ENCODE assay signal across 22 cellular contexts in genomic region chr9:95757483-95757882, GRCh38.
DNase-seq lines count a peak whose midpoint lies in the region; ATAC-seq, FAIRE-seq and TF ChIP-seq lines count a peak whose summit lies in the region.
"Had no signal": no experiment of that assay in that cellular context is flagged by ENCODE, and none has a peak within 500 bp of the region (broad histone marks: within the 10 kb centered on the region; RNA-seq: fewer than 3 reads in every experiment).

No MANE protein-coding gene starts in this region.

- no peak overlapping the region for H3K56ac ChIP-seq in H1 (replicated peaks; ENCODE audit: insufficient read length, low read depth, low read length)

- FAIRE-seq in H1 (lab: Jason Lieb, UNC), result no peak

- H3K27me3 Mint-ChIP-seq in WTC11 (ENCODE audit: low read depth) (peaks cover 40% of the 10 kb centered on the region), endodermal cell (ENCODE audit: insufficient read depth) (peaks cover 29% of the 10 kb centered on the region)
- H3K27me3 Mint-ChIP-seq: activated T-cell treated with anti-CD3 and anti-CD28 coated beads, Interleukin-2, amount 50 U/mL, for 24 hours; central memory CD8-positive, alpha-beta T cell had no signal

- no peak overlapping the region for H3K4ac ChIP-seq in H1 (replicated peaks; ENCODE audit: insufficient read length, low read depth, low read length)

- no peak overlapping the region for H3K4me3 Mint-ChIP-seq in WTC11
- no peak overlapping the region for H3K4me3 Mint-ChIP-seq in endodermal cell
- H3K4me3 Mint-ChIP-seq: activated CD4-positive, alpha-beta memory T cell treated with anti-CD3 and anti-CD28 coated beads, Interleukin-2, amount 10 ng/mL, durations not matched to agents 7 days and 5 days; activated naive CD8-positive, alpha-beta T cell treated with anti-CD3 and anti-CD28 coated beads, Interleukin-2, amount 10 ng/mL, durations not matched to agents 7 days and 5 days; activated T-cell treated with anti-CD3 and anti-CD28 coated beads, Interleukin-2, amount 50 U/mL, for 24 hours; CD14-positive monocyte; central memory CD8-positive, alpha-beta T cell had no signal

- H3K79me2 ChIP-seq in H1 (ENCODE audit: control insufficient read depth in 1 of 2, insufficient read depth in 2 of 2, low read length in 2 of 2), result no peaks in the 10 kb centered on the region

- 89% methylated on average over 5 of the region's 5 CpGs for WGBS in right cardiac atrium
- WGBS in H1 (ENCODE audit: extremely low coverage in 1 of 2, insufficient coverage in 1 of 2, insufficient read length in 1 of 2, insufficient replicate concordance in 2 of 2, low coverage in 1 of 2, low lambda C conversion rate in 2 of 2, missing lambda C conversion rate in 1 of 2), 2 experiments, result 89% methylated on average over 5 of the region's 5 CpGs; no CpG with 5 or more reads in 1 of the 2 experiments
- 88 to 95% methylated on average over 5 of the region's 5 CpGs for WGBS in sigmoid colon, 2 donors
- 87 to 93% methylated on average over 5 of the region's 5 CpGs for WGBS in endodermal cell (ENCODE audit: insufficient coverage in 1 of 2, insufficient read length in 1 of 2), 2 experiments

- H3K23me2 ChIP-seq in H1 (ENCODE audit: low read depth, low read length), result no peaks in the 10 kb centered on the region; the same call in 1 of the 2 replicates

- TF ChIP-seq POLR2A in H1 (IDR thresholded peaks at IDR 0.05; ENCODE audit: control extremely low read depth in 1 of 2, low read depth in 2 of 2, low read length in 2 of 2) (no peak), sigmoid colon (IDR thresholded peaks at IDR 0.05) (no peak)

- H4K20me1 ChIP-seq in H1 (replicated peaks in 1 of 2; ENCODE audit: control insufficient read depth in 1 of 2, insufficient read depth in 2 of 2, low read length in 2 of 2), result no peaks in the 10 kb centered on the region

- H4K5ac ChIP-seq in H1 (ENCODE audit: insufficient read length, low read depth, low read length), result no peak overlapping the region

- H3K27ac ChIP-seq in right cardiac atrium (ENCODE audit: low read length) (peak overlapping the region; percentile 36), H1 (ENCODE audit: low read depth, low read length) (no peak overlapping the region), sigmoid colon (peak overlapping the region; percentile 4 to 59 (median 32)), endodermal cell (ENCODE audit: low read depth, low read length) (no peak overlapping the region)

- peak overlapping the region; percentile 15; the same call in 1 of the 2 replicates for H2BK20ac ChIP-seq in H1 (ENCODE audit: low read length)

- CTCF ChIA-PET in H1 (lab: Charles Lee; ENCODE audit: partially characterized antibody), result interaction anchor here (0.9 to 2.4 kb wide), 4 partner anchors 9 to 307 kb away, joined by 3 to 8 read pairs (median 4); no protein-coding TSS in a partner anchor
- CTCF ChIA-PET in WTC11 (lab: Charles Lee), result interaction anchor here (0.9 to 4.4 kb wide), 4 partner anchors 9 to 150 kb away, joined by 3 to 24 read pairs (median 4); no protein-coding TSS in a partner anchor

- H2AFZ ChIP-seq in H1 (ENCODE audit: low read length), result no peak overlapping the region

- TF ChIP-seq RAD21 in H1 (IDR thresholded peaks at IDR 0.05 in 1 of 2, conservative IDR thresholded peaks at IDR 0.05 in 1 of 2; ENCODE audit: low read depth in 2 of 2, low read length in 2 of 2), result no peak

- no peak overlapping the region for H2AK5ac ChIP-seq in H1 (ENCODE audit: low read depth, low read length)

- DNase-seq in right cardiac atrium, result no peak
- no peak for DNase-seq in cardiac septum (ENCODE audit: low spot score)
- DNase-seq in H1 (ENCODE audit: low read depth in 1 of 2, low spot score in 2 of 2), result no peak
- no peak for DNase-seq in sigmoid colon
- DNase-seq in WTC11 (ENCODE audit: low spot score), result no peak
- no peak for DNase-seq in endodermal cell
- DNase-seq in NCI-H748 (lab: John Stamatoyannopoulos, UW; ENCODE audit: unreplicated experiment), result no peak
- no peak for DNase-seq in activated CD4-positive, CD25-positive, alpha-beta regulatory T cell (lab: John Stamatoyannopoulos, UW)
- DNase-seq: ACHN; activated CD4-positive, alpha-beta memory T cell treated with anti-CD3 and anti-CD28 coated beads, Interleukin-2, amount 10 ng/mL, durations not matched to agents 7 days and 5 days; activated naive CD8-positive, alpha-beta T cell treated with anti-CD3 and anti-CD28 coated beads, Interleukin-2, amount 10 ng/mL, durations not matched to agents 7 days and 5 days; activated T-cell treated with anti-CD3 and anti-CD28 coated beads, Interleukin-2, amount 50 U/mL, for 24 hours; DMS153; effector memory CD4-positive, alpha-beta T cell; islet precursor cell; midbrain; NCI-H1417 treated with DMSO at 0.1 percent for 48 hours; stimulated activated CD4-positive, alpha-beta T cell treated with anti-CD3 and anti-CD28 coated beads, Interleukin-2, amount 100 ng/mL, for 48 hours; T-helper 1 cell had no signal

- H2BK15ac ChIP-seq in H1 (ENCODE audit: low read length), result no peak overlapping the region

- no peak overlapping the region for H3K9ac ChIP-seq in H1 (replicated peaks in 1 of 4; ENCODE audit: extremely low read depth in 1 of 4, low read depth in 3 of 4, low read length in 3 of 4)
- H3K9ac ChIP-seq in endodermal cell (ENCODE audit: extremely low read depth, low read length, poor library complexity, severe bottlenecking), result no peak overlapping the region

- H4K8ac ChIP-seq in H1 (ENCODE audit: extremely low read depth, insufficient read depth, low read length), result no peak overlapping the region

- H3K27ac Mint-ChIP-seq in WTC11 (no peak overlapping the region), endodermal cell (no peak overlapping the region)
- H3K27ac Mint-ChIP-seq: activated CD4-positive, alpha-beta memory T cell treated with anti-CD3 and anti-CD28 coated beads, Interleukin-2, amount 10 ng/mL, durations not matched to agents 7 days and 5 days; activated naive CD8-positive, alpha-beta T cell treated with anti-CD3 and anti-CD28 coated beads, Interleukin-2, amount 10 ng/mL, durations not matched to agents 7 days and 5 days; activated T-cell treated with anti-CD3 and anti-CD28 coated beads, Interleukin-2, amount 50 U/mL, for 24 hours; CD14-positive monocyte had no signal

- no peak overlapping the region for H3K4me2 ChIP-seq in H1 (ENCODE audit: insufficient read depth in 1 of 2, low read depth in 2 of 2, low read length in 2 of 2)

- no peak overlapping the region for H2BK12ac ChIP-seq in H1 (ENCODE audit: low read depth, low read length)

- no peak overlapping the region for H3K23ac ChIP-seq in H1 (ENCODE audit: insufficient read length)

- peaks cover 52% of the 10 kb centered on the region for H3K4me1 Mint-ChIP-seq in WTC11
- peaks cover 32% of the 10 kb centered on the region for H3K4me1 Mint-ChIP-seq in endodermal cell
- H3K4me1 Mint-ChIP-seq: CD14-positive monocyte had no signal

- TF ChIP-seq EP300 in H1 (IDR thresholded peaks at IDR 0.05; ENCODE audit: borderline replicate concordance in 1 of 2, low read depth in 2 of 2, low read length in 2 of 2), result no peak
- TF ChIP-seq EP300 in sigmoid colon (IDR thresholded peaks at IDR 0.05), result no peak

- TF ChIP-seq CTCF in H1 (IDR thresholded peaks at IDR 0.05; ENCODE audit: control extremely low read depth in 1 of 3, insufficient read depth in 1 of 3, low read depth in 1 of 3, low read length in 3 of 3) (no peak), sigmoid colon (IDR thresholded peaks at IDR 0.05) (no peak), WTC11 (IDR thresholded peaks at IDR 0.05) (no peak), endodermal cell (conservative IDR thresholded peaks at IDR 0.05) (no peak)

- no peak overlapping the region for H2BK120ac ChIP-seq in H1 (replicated peaks; ENCODE audit: low read depth, low read length)

- no peak overlapping the region for H4K91ac ChIP-seq in H1 (replicated peaks; ENCODE audit: insufficient read length, low read length)

- POLR2A ChIA-PET in H1 (lab: Charles Lee; ENCODE audit: partially characterized antibody) (interaction anchor here (0.6 to 3.3 kb wide), 4 partner anchors 10 to 118 kb away, joined by 3 to 14 read pairs (median 3); partner anchors contain the start of gene ERCC6L2), WTC11 (lab: Charles Lee) (interaction anchor here (0.6 to 1.5 kb wide), 2 partner anchors 13 to 108 kb away, joined by 4 read pairs; no protein-coding TSS in a partner anchor)

- H3K27me3 ChIP-seq in right cardiac atrium (ENCODE audit: control insufficient read depth, insufficient read depth) (no peaks in the 10 kb centered on the region), H1 (replicated peaks in 1 of 4; ENCODE audit: control insufficient read depth in 3 of 4, extremely low read depth in 1 of 4, insufficient read depth in 3 of 4, low read length in 3 of 4) (peaks cover 0 to 25% (median 16%) of the 10 kb centered on the region in 4 experiments; a peak in 5 of 7 replicates), sigmoid colon (peaks cover 0 to 3% (median 0%) of the 10 kb centered on the region in 3 donors), endodermal cell (ENCODE audit: control insufficient read depth, insufficient read depth, low read length, poor library complexity, severe bottlenecking) (peaks cover 36% of the 10 kb centered on the region)

- no peak overlapping the region for H2BK5ac ChIP-seq in H1 (ENCODE audit: low read depth, low read length)

- H3K36me3 Mint-ChIP-seq in WTC11, result no peaks in the 10 kb centered on the region
- H3K36me3 Mint-ChIP-seq in endodermal cell (ENCODE audit: low read depth), result no peaks in the 10 kb centered on the region
- H3K36me3 Mint-ChIP-seq: activated naive CD8-positive, alpha-beta T cell treated with anti-CD3 and anti-CD28 coated beads, Interleukin-2, amount 10 ng/mL, durations not matched to agents 7 days and 5 days; CD14-positive monocyte had no signal

- no peak overlapping the region for H3K14ac ChIP-seq in H1 (ENCODE audit: insufficient read length)

- peaks cover 7% of the 10 kb centered on the region for H3K4me1 ChIP-seq in right cardiac atrium (ENCODE audit: control insufficient read depth, insufficient read depth, low read length)
- H3K4me1 ChIP-seq in H1 (replicated peaks in 1 of 4; ENCODE audit: control insufficient read depth in 3 of 4, insufficient read depth in 4 of 4, low read length in 3 of 4), result peaks cover 24 to 42% (median 27%) of the 10 kb centered on the region in 4 experiments
- H3K4me1 ChIP-seq in sigmoid colon, result peaks cover 0 to 29% (median 23%) of the 10 kb centered on the region in 4 donors
- H3K4me1 ChIP-seq in endodermal cell (ENCODE audit: control insufficient read depth, insufficient read depth, low read length), result peaks cover 11% of the 10 kb centered on the region

- intact Hi-C loops in right cardiac atrium (cut with DNase I) (loop anchor here in 1 of 4 donors (5.0 kb wide), 1 partner anchor 35 kb away; no protein-coding TSS in a partner anchor), cardiac septum (cut with DNase I) (no loop called here), sigmoid colon (cut with DNase I) (no loop called here)

- H3K36me3 ChIP-seq in H1 (ENCODE audit: control insufficient read depth in 2 of 4, insufficient read depth in 4 of 4, low read length in 3 of 4) (no peaks in the 10 kb centered on the region), sigmoid colon (no peaks in the 10 kb centered on the region), endodermal cell (ENCODE audit: control insufficient read depth, insufficient read depth, low read length) (no peaks in the 10 kb centered on the region)

- no peaks in the 10 kb centered on the region for H3K9me3 ChIP-seq in right cardiac atrium (ENCODE audit: control insufficient read depth, low read length)
- H3K9me3 ChIP-seq in H1 (ENCODE audit: insufficient read depth in 2 of 2, low read depth in 1 of 2, low read length in 1 of 2), result no peaks in the 10 kb centered on the region
- no peaks in the 10 kb centered on the region for H3K9me3 ChIP-seq in sigmoid colon
- H3K9me3 ChIP-seq in endodermal cell (ENCODE audit: control insufficient read depth, low read length), result no peaks in the 10 kb centered on the region

- ATAC-seq in right cardiac atrium, result no peak
- ATAC-seq in WTC11, result no peak
- ATAC-seq: HCT116 had no signal

- H3K79me1 ChIP-seq in H1 (ENCODE audit: low read depth, low read length), result no peaks in the 10 kb centered on the region

- no peak overlapping the region for H3K18ac ChIP-seq in H1 (ENCODE audit: extremely low read depth, low read length)

- H3K4me3 ChIP-seq in right cardiac atrium (ENCODE audit: low read length) (no peak overlapping the region), H1 (ENCODE audit: extremely low read depth in 1 of 4, insufficient read depth in 2 of 4, low read depth in 3 of 4, low read length in 4 of 4) (no peak overlapping the region), sigmoid colon (no peak overlapping the region), endodermal cell (ENCODE audit: low read length) (no peak overlapping the region)

- H3K9me3 Mint-ChIP-seq in WTC11, result no peaks in the 10 kb centered on the region
- H3K9me3 Mint-ChIP-seq in endodermal cell, result no peaks in the 10 kb centered on the region
- H3K9me3 Mint-ChIP-seq: activated CD4-positive, alpha-beta memory T cell treated with anti-CD3 and anti-CD28 coated beads, Interleukin-2, amount 10 ng/mL, durations not matched to agents 7 days and 5 days; activated T-cell treated with anti-CD3 and anti-CD28 coated beads, Interleukin-2, amount 50 U/mL, for 24 hours; CD14-positive monocyte; central memory CD8-positive, alpha-beta T cell had no signal

Comparison
In these comparisons a context has a peak if more than half of its experiments do, and no peak if none do; other contexts are left out.
1. H3K27ac ChIP-seq: peak in right cardiac atrium (single experiment) and sigmoid colon (4 of 4); none in H1 (single experiment) and endodermal cell (single experiment).